ENCODE assay signal across 9 cellular contexts in genomic region chr19:8161135-8161646, GRCh38. TPM values are rescaled to one million over a fixed set of nuclear protein-coding genes. Genes with fewer than 3 reads are reported as not detected.
DNase-seq lines count a peak whose midpoint lies in the region; ATAC-seq and TF ChIP-seq lines count a peak whose summit lies in the region.
"Had no signal": no experiment of that assay in that cellular context is flagged by ENCODE, and none has a peak within 500 bp of the region (broad histone marks: within the 10 kb centered on the region; RNA-seq: fewer than 3 reads in every experiment).

No MANE protein-coding gene starts in this region.

- no peaks in the 10 kb centered on the region for H3K4me1 ChIP-seq in CD8-positive, alpha-beta memory T cell (ENCODE audit: insufficient read depth, low read length)
- H3K4me1 ChIP-seq: psoas muscle had no signal

- POLR2A ChIA-PET in CD8-positive, alpha-beta memory T cell (lab: Charles Lee), result no interaction called here

- no peak for ATAC-seq in HG03108 (IDR thresholded peaks at IDR 0.05; ENCODE audit: unreplicated experiment)
- ATAC-seq in HG03460 (IDR thresholded peaks at IDR 0.05; ENCODE audit: unreplicated experiment), result no peak
- ATAC-seq: psoas muscle had no signal

- H3K36me3 ChIP-seq in CD8-positive, alpha-beta memory T cell (ENCODE audit: insufficient read depth, low read length), result no peaks in the 10 kb centered on the region

- CTCF ChIA-PET in CD8-positive, alpha-beta memory T cell (lab: Charles Lee), result no interaction called here

- DNase-seq in A172 (ENCODE audit: low spot score), result peak; percentile 51
- peak; percentile 26 for DNase-seq in GM10266 (ENCODE audit: extremely low spot score)
- peak; percentile 85 for DNase-seq in NCI-H2196 (lab: John Stamatoyannopoulos, UW; ENCODE audit: unreplicated experiment)
- DNase-seq in choroid plexus epithelial cell (ENCODE audit: low read depth), result peak; percentile 23
- no peak for DNase-seq in AML-193 (lab: John Stamatoyannopoulos, UW)
- DNase-seq in CD8-positive, alpha-beta memory T cell, result no peak
- DNase-seq: psoas muscle had no signal

- peaks cover 0 to 5% (median 1%) of the 10 kb centered on the region in 3 donors for H3K4me1 Mint-ChIP-seq in CD8-positive, alpha-beta memory T cell

- peak overlapping the region in 1 of 7 donors; percentile 36 for H3K4me3 Mint-ChIP-seq in CD8-positive, alpha-beta memory T cell

- no peak overlapping the region for H3K4me3 ChIP-seq in choroid plexus epithelial cell (ENCODE audit: low read depth, low read length)
- no peak overlapping the region for H3K4me3 ChIP-seq in CD8-positive, alpha-beta memory T cell (ENCODE audit: low read length)
- H3K4me3 ChIP-seq: psoas muscle had no signal

- no peaks in the 10 kb centered on the region for H3K9me3 Mint-ChIP-seq in CD8-positive, alpha-beta memory T cell

- no peak overlapping the region for H3K27ac ChIP-seq in CD8-positive, alpha-beta memory T cell (ENCODE audit: low read depth, low read length)
- H3K27ac ChIP-seq: psoas muscle had no signal

- H3K9me3 ChIP-seq in CD8-positive, alpha-beta memory T cell (ENCODE audit: low read length), result no peaks in the 10 kb centered on the region
- H3K9me3 ChIP-seq: psoas muscle had no signal

- peaks cover 4 to 11% of the 10 kb centered on the region in 2 donors for H3K27me3 Mint-ChIP-seq in CD8-positive, alpha-beta memory T cell

- no peaks in the 10 kb centered on the region for H3K27me3 ChIP-seq in CD8-positive, alpha-beta memory T cell (ENCODE audit: insufficient read depth, low read length, poor library complexity, severe bottlenecking)

- H3K36me3 Mint-ChIP-seq in CD8-positive, alpha-beta memory T cell, result no peaks in the 10 kb centered on the region

- TF ChIP-seq CTCF in GM10266 (IDR thresholded peaks at IDR 0.05; ENCODE audit: control insufficient read depth, insufficient read depth, low read depth, missing control alignments) (no peak), choroid plexus epithelial cell (conservative IDR thresholded peaks at IDR 0.05; ENCODE audit: low read depth, low read length) (no peak)

- no peak overlapping the region for H3K27ac Mint-ChIP-seq in CD8-positive, alpha-beta memory T cell

RNA-seq across cellular contexts. Expression of gene FBN3, which starts 11.8 kb away (rescaled TPM):
- 0.62 TPM in 1 of 2 replicates, not detected in the other for total RNA-seq in A172 (2014; rRNA removed; shearing (Covaris generic))
- not detected for total RNA-seq in CD8-positive, alpha-beta memory T cell
- not detected for polyA plus RNA-seq in CD8-positive, alpha-beta memory T cell

RNA-seq across cellular contexts. Expression of gene CERS4, which starts 48.0 kb away (rescaled TPM):
- 18.3 and 19.7 TPM in 2 replicates for total RNA-seq in A172 (2014; rRNA removed; shearing (Covaris generic))
- total RNA-seq in CD8-positive, alpha-beta memory T cell, result 10 to 100 TPM; 21.5 to 21.9 TPM
- polyA plus RNA-seq in CD8-positive, alpha-beta memory T cell, result 13.3 TPM

Comparison
In these comparisons a context has a peak if more than half of its experiments do, and no peak if none do; other contexts are left out.
1. DNase-seq: peak in A172 (single experiment), GM10266 (single experiment), NCI-H2196 (single experiment) and choroid plexus epithelial cell (single experiment); none in AML-193 (0 of 2) and CD8-positive, alpha-beta memory T cell (0 of 5).